1 cellular context compared by ENCODE assay signal in genomic region chr22:37765498-37765897, GRCh38.
A peak's percentile ranks its signal among the peaks of the same experiment; 100 is the strongest.
TF ChIP-seq lines count a peak whose summit lies in the region.

No MANE protein-coding gene starts in this region.

TF ChIP-seq in HepG2, 621 proteins besides CTCF, POLR2A, EP300 and RAD21:
- TF ChIP-seq AGO2 (optimal IDR thresholded peaks at IDR 0.05; ENCODE audit: low read depth, low read length) (peak; percentile 61), MIXL1 (CRISPR knock-in tag; IDR thresholded peaks at IDR 0.05) (no peak)
TF ChIP-seq in HepG2: peak in this region for 1.
